10 cellular contexts compared by ENCODE assay signal in genomic region chr4:85929926-85930325, GRCh38.
DNase-seq lines count a peak whose midpoint lies in the region; ATAC-seq, FAIRE-seq and TF ChIP-seq lines count a peak whose summit lies in the region.
"Had no signal": no experiment of that assay in that cellular context is flagged by ENCODE, and none has a peak within 500 bp of the region (broad histone marks: within the 10 kb centered on the region; RNA-seq: fewer than 3 reads in every experiment).

No MANE protein-coding gene starts in this region.

- no peak for TF ChIP-seq EP300 in GM12878 (IDR thresholded peaks at IDR 0.05; ENCODE audit: borderline replicate concordance in 1 of 2, control insufficient read depth in 1 of 2, low read depth in 2 of 2, low read length in 2 of 2)

- BruUV-seq in GM12878 (replicated peaks; lab: Mats Ljungman, UMichigan) = no TSS peak

- H3K79me2 ChIP-seq in GM12878 (ENCODE audit: control insufficient read depth, insufficient read depth, low read length) = no peaks in the 10 kb centered on the region

- H3K4me1 Mint-ChIP-seq in HFFc6 (ENCODE audit: low read depth) = peaks cover 73% of the 10 kb centered on the region

- no peaks in the 10 kb centered on the region for H3K27me3 Mint-ChIP-seq in HFFc6 (ENCODE audit: insufficient read depth)

- POLR2A ChIA-PET in GM12878 (lab: Charles Lee) = no interaction called here

- no peak for TF ChIP-seq RAD21 in GM12878 (IDR thresholded peaks at IDR 0.05; ENCODE audit: insufficient read depth, low read depth, low read length)

- TF ChIP-seq CTCF in HFFc6 (IDR thresholded peaks at IDR 0.05) = no peak
- TF ChIP-seq CTCF in GM12878 (IDR thresholded peaks at IDR 0.05 in 2 of 3, conservative IDR thresholded peaks at IDR 0.05 in 1 of 3; ENCODE audit: control insufficient read depth in 2 of 3, extremely low read depth in 1 of 3, insufficient read depth in 1 of 3, low read depth in 3 of 3, low read length in 3 of 3) = no peak
- TF ChIP-seq CTCF in mucosa of descending colon (IDR thresholded peaks at IDR 0.05) = no peak
- TF ChIP-seq CTCF in GM13977 (IDR thresholded peaks at IDR 0.05; ENCODE audit: extremely low read depth, insufficient read depth, missing control alignments) = no peak

- in situ Hi-C loops in GM12878 (cut with MboI) = no loop called here
- in situ Hi-C loops in GM13977 (cut with MboI; ENCODE audit: low pct_unique_long_range_greater_than_20kb, low sequenced_read_pairs, unreplicated experiment) = no loop called here
- in situ Hi-C loops in KBM-7 (cut with MboI; ENCODE audit: low pct_unique_long_range_greater_than_20kb, low sequenced_read_pairs) = no loop called here

- DNase-seq in A172 (ENCODE audit: low spot score) (peak; percentile 30), HFFc6 (no peak), GM12878 (ENCODE audit: low read depth, low spot score) (no peak), mucosa of descending colon (peak; percentile 58 to 70 (median 67)), GM13977 (ENCODE audit: low spot score) (no peak), KBM-7 (no peak)
- DNase-seq: PC-9 had no signal

- H3K4me2 ChIP-seq in GM12878 (ENCODE audit: control insufficient read depth, insufficient read depth) = no peak overlapping the region
- H3K4me2 ChIP-seq: PC-9 had no signal

- H3K27ac Mint-ChIP-seq in HFFc6 = peak overlapping the region; percentile 93; the same call in 1 of the 2 replicates

- no peaks in the 10 kb centered on the region for H4K20me1 ChIP-seq in GM12878 (ENCODE audit: control insufficient read depth, insufficient read depth)

- RAD21 ChIA-PET in GM12878 (lab: Charles Lee; ENCODE audit: unreplicated experiment) = no interaction called here

- no peaks in the 10 kb centered on the region for H3K36me3 Mint-ChIP-seq in HFFc6 (ENCODE audit: low read depth)
- H3K36me3 Mint-ChIP-seq: activated naive CD4-positive, alpha-beta T cell treated with anti-CD3 and anti-CD28 coated beads, Interleukin-2, amount 50 U/mL, for 24 hours had no signal

- H3K9ac ChIP-seq in GM12878 (ENCODE audit: control insufficient read depth, insufficient read depth, low read length) = no peak overlapping the region

- no peaks in the 10 kb centered on the region for H3K9me3 Mint-ChIP-seq in HFFc6
- H3K9me3 Mint-ChIP-seq: activated naive CD4-positive, alpha-beta T cell treated with anti-CD3 and anti-CD28 coated beads, Interleukin-2, amount 50 U/mL, for 24 hours had no signal

- intact Hi-C loops in GM12878 (cut with micrococcal nuclease; ENCODE audit: unreplicated experiment) (no loop called here), mucosa of descending colon (cut with DNase I, micrococcal nuclease) (no loop called here)

- CTCF ChIA-PET in GM12878 (lab: Yijun Ruan, JAX) = no interaction called here

- H3K4me3 Mint-ChIP-seq in HFFc6 = peak overlapping the region; percentile 23; the same call in 1 of the 2 replicates
- H3K4me3 Mint-ChIP-seq: activated naive CD4-positive, alpha-beta T cell treated with anti-CD3 and anti-CD28 coated beads, Interleukin-2, amount 50 U/mL, for 24 hours had no signal

- H3K4me1 ChIP-seq in GM12878 (ENCODE audit: control insufficient read depth, insufficient read depth, low read length) (no peaks in the 10 kb centered on the region), mucosa of descending colon (ENCODE audit: low read depth) (peaks cover 4% of the 10 kb centered on the region)

- H2AFZ ChIP-seq in GM12878 (ENCODE audit: control insufficient read depth, low read depth, low read length) = no peak overlapping the region
- H2AFZ ChIP-seq: PC-9 had no signal

- no peaks in the 10 kb centered on the region for H3K27me3 ChIP-seq in GM12878 (replicated peaks in 1 of 2; ENCODE audit: control insufficient read depth in 2 of 2, insufficient read depth in 2 of 2, low read length in 1 of 2)

- no peak overlapping the region for H3K4me3 ChIP-seq in GM12878
- no peak overlapping the region for H3K4me3 ChIP-seq in mucosa of descending colon
- H3K4me3 ChIP-seq: PC-9 had no signal

- TF ChIP-seq POLR2A in GM12878 (IDR thresholded peaks at IDR 0.05; ENCODE audit: low read depth, low read length) = no peak

- WGBS in GM12878 (ENCODE audit: insufficient coverage, insufficient replicate concordance, low lambda C conversion rate, missing lambda C conversion rate) = 21% methylated on average over 9 of the region's 10 CpGs

- ATAC-seq in GM12878 (peak; percentile 46; the same call in 2 of the 3 replicates), mucosa of descending colon (peak; percentile 88), HG03439 (IDR thresholded peaks at IDR 0.05; ENCODE audit: unreplicated experiment) (no peak), HG03432 (IDR thresholded peaks at IDR 0.05; ENCODE audit: unreplicated experiment) (no peak)

- H3K9me3 ChIP-seq in GM12878 (replicated peaks; ENCODE audit: control insufficient read depth, insufficient read depth, low read length) (no peaks in the 10 kb centered on the region), mucosa of descending colon (no peaks in the 10 kb centered on the region)

- H3K27ac ChIP-seq in GM12878 (ENCODE audit: control insufficient read depth, insufficient read depth) = no peak overlapping the region
- H3K27ac ChIP-seq: PC-9 had no signal

- SMC1A ChIA-PET in GM12878 (lab: Charles Lee; ENCODE audit: uncharacterized antibody, unreplicated experiment) = no interaction called here

- no peak for FAIRE-seq in GM12878 (lab: Jason Lieb, UNC)

- H3K36me3 ChIP-seq in GM12878 (ENCODE audit: control insufficient read depth in 2 of 2, insufficient read depth in 2 of 2, low read length in 1 of 2) (no peaks in the 10 kb centered on the region), mucosa of descending colon (ENCODE audit: low read depth) (no peaks in the 10 kb centered on the region)

TF ChIP-seq in GM12878, 131 proteins besides CTCF, POLR2A, EP300 and RAD21 (continues in another document):
- TF ChIP-seq SKIL (IDR thresholded peaks at IDR 0.05; ENCODE audit: low read depth, poor library complexity, severe bottlenecking) = no peak
- TF ChIP-seq RB1 (IDR thresholded peaks at IDR 0.05; ENCODE audit: borderline replicate concordance) = no peak
- TF ChIP-seq NFYA (IDR thresholded peaks at IDR 0.05; ENCODE audit: borderline replicate concordance, low read depth, low read length) = no peak
- TF ChIP-seq ATF2 (IDR thresholded peaks at IDR 0.05; ENCODE audit: low read length) = no peak
- no peak for TF ChIP-seq BCLAF1 (IDR thresholded peaks at IDR 0.05)
- TF ChIP-seq MYC (IDR thresholded peaks at IDR 0.05; ENCODE audit: insufficient read depth, insufficient read length, insufficient replicate concordance, low read length, severe bottlenecking) = no peak
- TF ChIP-seq CREM (IDR thresholded peaks at IDR 0.05; ENCODE audit: low read depth) = no peak
- TF ChIP-seq CBX3 (IDR thresholded peaks at IDR 0.05; ENCODE audit: borderline replicate concordance, low read depth) = no peak
- TF ChIP-seq ZNF207 (IDR thresholded peaks at IDR 0.05; ENCODE audit: borderline replicate concordance) = no peak
- TF ChIP-seq CEBPB (IDR thresholded peaks at IDR 0.05; ENCODE audit: borderline replicate concordance in 1 of 2, low read depth in 2 of 2, low read length in 2 of 2) = no peak
- TF ChIP-seq TAF1 (IDR thresholded peaks at IDR 0.05; ENCODE audit: borderline replicate concordance, low read depth, low read length) = no peak
- TF ChIP-seq RFX5 (IDR thresholded peaks at IDR 0.05; ENCODE audit: low read depth, low read length) = no peak
- no peak for TF ChIP-seq ESRRA (IDR thresholded peaks at IDR 0.05; ENCODE audit: low read length)

Comparison
In these comparisons a context has a peak if more than half of its experiments do, and no peak if none do; other contexts are left out.
1. DNase-seq: peak in A172 (single experiment) and mucosa of descending colon (3 of 3); none in HFFc6 (single experiment), GM12878 (single experiment), GM13977 (single experiment) and KBM-7 (single experiment).
2. ATAC-seq: peak in GM12878 (single experiment) and mucosa of descending colon (single experiment); none in HG03439 (single experiment) and HG03432 (single experiment).